1 cellular context compared by ENCODE assay signal in genomic region chr5:111779260-111780254, GRCh38.
TF ChIP-seq lines count a peak whose summit lies in the region.

No MANE protein-coding gene starts in this region.

TF ChIP-seq in HEK293, 187 proteins besides CTCF, POLR2A, EP300 and RAD21 (continued from another document and continues in another):
- TF ChIP-seq, protein P1, sequence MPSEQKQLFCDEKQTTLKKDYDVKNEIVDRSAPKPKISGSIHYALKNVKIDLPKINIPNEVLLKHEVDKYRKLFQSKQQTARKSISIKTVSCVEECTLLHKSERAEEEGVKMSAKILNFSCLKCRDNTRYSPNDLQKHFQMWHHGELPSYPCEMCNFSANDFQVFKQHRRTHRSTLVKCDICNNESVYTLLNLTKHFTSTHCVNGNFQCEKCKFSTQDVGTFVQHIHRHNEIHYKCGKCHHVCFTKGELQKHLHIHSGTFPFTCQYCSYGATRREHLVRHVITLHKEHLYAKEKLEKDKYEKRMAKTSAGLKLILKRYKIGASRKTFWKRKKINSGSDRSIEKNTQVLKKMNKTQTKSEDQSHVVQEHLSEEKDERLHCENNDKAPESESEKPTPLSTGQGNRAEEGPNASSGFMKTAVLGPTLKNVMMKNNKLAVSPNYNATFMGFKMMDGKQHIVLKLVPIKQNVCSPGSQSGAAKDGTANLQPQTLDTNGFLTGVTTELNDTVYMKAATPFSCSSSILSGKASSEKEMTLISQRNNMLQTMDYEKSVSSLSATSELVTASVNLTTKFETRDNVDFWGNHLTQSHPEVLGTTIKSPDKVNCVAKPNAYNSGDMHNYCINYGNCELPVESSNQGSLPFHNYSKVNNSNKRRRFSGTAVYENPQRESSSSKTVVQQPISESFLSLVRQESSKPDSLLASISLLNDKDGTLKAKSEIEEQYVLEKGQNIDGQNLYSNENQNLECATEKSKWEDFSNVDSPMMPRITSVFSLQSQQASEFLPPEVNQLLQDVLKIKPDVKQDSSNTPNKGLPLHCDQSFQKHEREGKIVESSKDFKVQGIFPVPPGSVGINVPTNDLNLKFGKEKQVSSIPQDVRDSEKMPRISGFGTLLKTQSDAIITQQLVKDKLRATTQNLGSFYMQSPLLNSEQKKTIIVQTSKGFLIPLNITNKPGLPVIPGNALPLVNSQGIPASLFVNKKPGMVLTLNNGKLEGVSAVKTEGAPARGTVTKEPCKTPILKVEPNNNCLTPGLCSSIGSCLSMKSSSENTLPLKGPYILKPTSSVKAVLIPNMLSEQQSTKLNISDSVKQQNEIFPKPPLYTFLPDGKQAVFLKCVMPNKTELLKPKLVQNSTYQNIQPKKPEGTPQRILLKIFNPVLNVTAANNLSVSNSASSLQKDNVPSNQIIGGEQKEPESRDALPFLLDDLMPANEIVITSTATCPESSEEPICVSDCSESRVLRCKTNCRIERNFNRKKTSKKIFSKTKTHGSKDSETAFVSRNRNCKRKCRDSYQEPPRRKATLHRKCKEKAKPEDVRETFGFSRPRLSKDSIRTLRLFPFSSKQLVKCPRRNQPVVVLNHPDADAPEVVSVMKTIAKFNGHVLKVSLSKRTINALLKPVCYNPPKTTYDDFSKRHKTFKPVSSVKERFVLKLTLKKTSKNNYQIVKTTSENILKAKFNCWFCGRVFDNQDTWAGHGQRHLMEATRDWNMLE (tag by site-specific recombination; conservative IDR thresholded peaks at IDR 0.05; ENCODE audit: low read depth) = no peak
- TF ChIP-seq SCRT1 (tag by site-specific recombination; IDR thresholded peaks at IDR 0.05; ENCODE audit: borderline replicate concordance) = no peak
- peak; percentile 80 for TF ChIP-seq FEZF1 (tag by site-specific recombination; IDR thresholded peaks at IDR 0.05)
- no peak for TF ChIP-seq HOXC10 (CRISPR knock-in tag; IDR thresholded peaks at IDR 0.05)
- TF ChIP-seq BCL6B (tag by site-specific recombination; IDR thresholded peaks at IDR 0.05) = no peak
- no peak for TF ChIP-seq YY1 (tag by site-specific recombination; IDR thresholded peaks at IDR 0.05)
- no peak for TF ChIP-seq ZNF341 (tag by site-specific recombination; IDR thresholded peaks at IDR 0.05; ENCODE audit: low read depth)
- TF ChIP-seq ZNF416 (tag by site-specific recombination; IDR thresholded peaks at IDR 0.05) = no peak
- TF ChIP-seq ZNF513 (tag by site-specific recombination; IDR thresholded peaks at IDR 0.05) = no peak
- TF ChIP-seq ZBTB44 (tag by site-specific recombination; IDR thresholded peaks at IDR 0.05) = no peak
- peak; percentile 82 for TF ChIP-seq WT1 (tag by site-specific recombination; IDR thresholded peaks at IDR 0.05)
- TF ChIP-seq ZNF121 (tag by site-specific recombination; IDR thresholded peaks at IDR 0.05) = no peak
- no peak for TF ChIP-seq ZNF423 (tag by site-specific recombination; IDR thresholded peaks at IDR 0.05)
- TF ChIP-seq, protein P2, sequence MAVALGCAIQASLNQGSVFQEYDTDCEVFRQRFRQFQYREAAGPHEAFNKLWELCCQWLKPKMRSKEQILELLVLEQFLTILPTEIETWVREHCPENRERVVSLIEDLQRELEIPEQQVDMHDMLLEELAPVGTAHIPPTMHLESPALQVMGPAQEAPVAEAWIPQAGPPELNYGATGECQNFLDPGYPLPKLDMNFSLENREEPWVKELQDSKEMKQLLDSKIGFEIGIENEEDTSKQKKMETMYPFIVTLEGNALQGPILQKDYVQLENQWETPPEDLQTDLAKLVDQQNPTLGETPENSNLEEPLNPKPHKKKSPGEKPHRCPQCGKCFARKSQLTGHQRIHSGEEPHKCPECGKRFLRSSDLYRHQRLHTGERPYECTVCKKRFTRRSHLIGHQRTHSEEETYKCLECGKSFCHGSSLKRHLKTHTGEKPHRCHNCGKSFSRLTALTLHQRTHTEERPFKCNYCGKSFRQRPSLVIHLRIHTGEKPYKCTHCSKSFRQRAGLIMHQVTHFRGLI (tag by site-specific recombination; IDR thresholded peaks at IDR 0.05) = no peak
- no peak for TF ChIP-seq ZBTB48 (tag by site-specific recombination; IDR thresholded peaks at IDR 0.05)
- TF ChIP-seq ZNF639 (tag by site-specific recombination; IDR thresholded peaks at IDR 0.05) = no peak
- TF ChIP-seq ZNF670 (tag by site-specific recombination; IDR thresholded peaks at IDR 0.05; ENCODE audit: low read depth) = no peak
- TF ChIP-seq ZNF211 (tag by site-specific recombination; IDR thresholded peaks at IDR 0.05; ENCODE audit: low read depth) = no peak
- TF ChIP-seq ZNF747 (tag by site-specific recombination; IDR thresholded peaks at IDR 0.05) = no peak
- TF ChIP-seq, protein P3, sequence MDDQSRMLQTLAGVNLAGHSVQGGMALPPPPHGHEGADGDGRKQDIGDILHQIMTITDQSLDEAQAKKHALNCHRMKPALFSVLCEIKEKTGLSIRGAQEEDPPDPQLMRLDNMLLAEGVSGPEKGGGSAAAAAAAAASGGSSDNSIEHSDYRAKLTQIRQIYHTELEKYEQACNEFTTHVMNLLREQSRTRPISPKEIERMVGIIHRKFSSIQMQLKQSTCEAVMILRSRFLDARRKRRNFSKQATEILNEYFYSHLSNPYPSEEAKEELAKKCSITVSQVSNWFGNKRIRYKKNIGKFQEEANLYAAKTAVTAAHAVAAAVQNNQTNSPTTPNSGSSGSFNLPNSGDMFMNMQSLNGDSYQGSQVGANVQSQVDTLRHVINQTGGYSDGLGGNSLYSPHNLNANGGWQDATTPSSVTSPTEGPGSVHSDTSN (CRISPR knock-in tag; IDR thresholded peaks at IDR 0.05) = no peak
- no peak for TF ChIP-seq ZNF114 (tag by site-specific recombination; IDR thresholded peaks at IDR 0.05)
- TF ChIP-seq, protein P4, sequence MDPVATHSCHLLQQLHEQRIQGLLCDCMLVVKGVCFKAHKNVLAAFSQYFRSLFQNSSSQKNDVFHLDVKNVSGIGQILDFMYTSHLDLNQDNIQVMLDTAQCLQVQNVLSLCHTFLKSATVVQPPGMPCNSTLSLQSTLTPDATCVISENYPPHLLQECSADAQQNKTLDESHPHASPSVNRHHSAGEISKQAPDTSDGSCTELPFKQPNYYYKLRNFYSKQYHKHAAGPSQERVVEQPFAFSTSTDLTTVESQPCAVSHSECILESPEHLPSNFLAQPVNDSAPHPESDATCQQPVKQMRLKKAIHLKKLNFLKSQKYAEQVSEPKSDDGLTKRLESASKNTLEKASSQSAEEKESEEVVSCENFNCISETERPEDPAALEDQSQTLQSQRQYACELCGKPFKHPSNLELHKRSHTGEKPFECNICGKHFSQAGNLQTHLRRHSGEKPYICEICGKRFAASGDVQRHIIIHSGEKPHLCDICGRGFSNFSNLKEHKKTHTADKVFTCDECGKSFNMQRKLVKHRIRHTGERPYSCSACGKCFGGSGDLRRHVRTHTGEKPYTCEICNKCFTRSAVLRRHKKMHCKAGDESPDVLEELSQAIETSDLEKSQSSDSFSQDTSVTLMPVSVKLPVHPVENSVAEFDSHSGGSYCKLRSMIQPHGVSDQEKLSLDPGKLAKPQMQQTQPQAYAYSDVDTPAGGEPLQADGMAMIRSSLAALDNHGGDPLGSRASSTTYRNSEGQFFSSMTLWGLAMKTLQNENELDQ (tag by site-specific recombination; IDR thresholded peaks at IDR 0.05; ENCODE audit: low read depth) = no peak
- no peak for TF ChIP-seq ZBTB26 (tag by site-specific recombination; optimal IDR thresholded peaks at IDR 0.05)
- TF ChIP-seq, protein P5, sequence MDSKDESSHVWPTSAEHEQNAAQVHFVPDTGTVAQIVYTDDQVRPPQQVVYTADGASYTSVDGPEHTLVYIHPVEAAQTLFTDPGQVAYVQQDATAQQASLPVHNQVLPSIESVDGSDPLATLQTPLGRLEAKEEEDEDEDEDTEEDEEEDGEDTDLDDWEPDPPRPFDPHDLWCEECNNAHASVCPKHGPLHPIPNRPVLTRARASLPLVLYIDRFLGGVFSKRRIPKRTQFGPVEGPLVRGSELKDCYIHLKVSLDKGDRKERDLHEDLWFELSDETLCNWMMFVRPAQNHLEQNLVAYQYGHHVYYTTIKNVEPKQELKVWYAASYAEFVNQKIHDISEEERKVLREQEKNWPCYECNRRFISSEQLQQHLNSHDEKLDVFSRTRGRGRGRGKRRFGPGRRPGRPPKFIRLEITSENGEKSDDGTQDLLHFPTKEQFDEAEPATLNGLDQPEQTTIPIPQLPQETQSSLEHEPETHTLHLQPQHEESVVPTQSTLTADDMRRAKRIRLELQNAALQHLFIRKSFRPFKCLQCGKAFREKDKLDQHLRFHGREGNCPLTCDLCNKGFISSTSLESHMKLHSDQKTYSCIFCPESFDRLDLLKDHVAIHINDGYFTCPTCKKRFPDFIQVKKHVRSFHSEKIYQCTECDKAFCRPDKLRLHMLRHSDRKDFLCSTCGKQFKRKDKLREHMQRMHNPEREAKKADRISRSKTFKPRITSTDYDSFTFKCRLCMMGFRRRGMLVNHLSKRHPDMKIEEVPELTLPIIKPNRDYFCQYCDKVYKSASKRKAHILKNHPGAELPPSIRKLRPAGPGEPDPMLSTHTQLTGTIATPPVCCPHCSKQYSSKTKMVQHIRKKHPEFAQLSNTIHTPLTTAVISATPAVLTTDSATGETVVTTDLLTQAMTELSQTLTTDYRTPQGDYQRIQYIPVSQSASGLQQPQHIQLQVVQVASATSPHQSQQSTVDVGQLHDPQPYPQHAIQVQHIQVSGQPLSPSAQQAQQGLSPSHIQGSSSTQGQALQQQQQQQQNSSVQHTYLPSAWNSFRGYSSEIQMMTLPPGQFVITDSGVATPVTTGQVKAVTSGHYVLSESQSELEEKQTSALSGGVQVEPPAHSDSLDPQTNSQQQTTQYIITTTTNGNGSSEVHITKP (tag by site-specific recombination; IDR thresholded peaks at IDR 0.05) = peak; percentile 78
- TF ChIP-seq, protein P6, sequence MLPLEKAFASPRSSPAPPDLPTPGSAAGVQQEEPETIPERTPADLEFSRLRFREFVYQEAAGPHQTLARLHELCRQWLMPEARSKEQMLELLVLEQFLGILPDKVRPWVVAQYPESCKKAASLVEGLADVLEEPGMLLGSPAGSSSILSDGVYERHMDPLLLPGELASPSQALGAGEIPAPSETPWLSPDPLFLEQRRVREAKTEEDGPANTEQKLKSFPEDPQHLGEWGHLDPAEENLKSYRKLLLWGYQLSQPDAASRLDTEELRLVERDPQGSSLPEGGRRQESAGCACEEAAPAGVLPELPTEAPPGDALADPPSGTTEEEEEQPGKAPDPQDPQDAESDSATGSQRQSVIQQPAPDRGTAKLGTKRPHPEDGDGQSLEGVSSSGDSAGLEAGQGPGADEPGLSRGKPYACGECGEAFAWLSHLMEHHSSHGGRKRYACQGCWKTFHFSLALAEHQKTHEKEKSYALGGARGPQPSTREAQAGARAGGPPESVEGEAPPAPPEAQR (tag by site-specific recombination; IDR thresholded peaks at IDR 0.05) = no peak
- 0 out of 2 replicates have a peak, but pooled peaks have one; percentile 32 for TF ChIP-seq ZNF843 (tag by site-specific recombination; IDR thresholded peaks at IDR 0.05)
- peak; percentile 63 for TF ChIP-seq PRDM6 (tag by site-specific recombination; IDR thresholded peaks at IDR 0.05)
